ENCODE assay signal across 1 cellular context in the genomic region with DNA sequence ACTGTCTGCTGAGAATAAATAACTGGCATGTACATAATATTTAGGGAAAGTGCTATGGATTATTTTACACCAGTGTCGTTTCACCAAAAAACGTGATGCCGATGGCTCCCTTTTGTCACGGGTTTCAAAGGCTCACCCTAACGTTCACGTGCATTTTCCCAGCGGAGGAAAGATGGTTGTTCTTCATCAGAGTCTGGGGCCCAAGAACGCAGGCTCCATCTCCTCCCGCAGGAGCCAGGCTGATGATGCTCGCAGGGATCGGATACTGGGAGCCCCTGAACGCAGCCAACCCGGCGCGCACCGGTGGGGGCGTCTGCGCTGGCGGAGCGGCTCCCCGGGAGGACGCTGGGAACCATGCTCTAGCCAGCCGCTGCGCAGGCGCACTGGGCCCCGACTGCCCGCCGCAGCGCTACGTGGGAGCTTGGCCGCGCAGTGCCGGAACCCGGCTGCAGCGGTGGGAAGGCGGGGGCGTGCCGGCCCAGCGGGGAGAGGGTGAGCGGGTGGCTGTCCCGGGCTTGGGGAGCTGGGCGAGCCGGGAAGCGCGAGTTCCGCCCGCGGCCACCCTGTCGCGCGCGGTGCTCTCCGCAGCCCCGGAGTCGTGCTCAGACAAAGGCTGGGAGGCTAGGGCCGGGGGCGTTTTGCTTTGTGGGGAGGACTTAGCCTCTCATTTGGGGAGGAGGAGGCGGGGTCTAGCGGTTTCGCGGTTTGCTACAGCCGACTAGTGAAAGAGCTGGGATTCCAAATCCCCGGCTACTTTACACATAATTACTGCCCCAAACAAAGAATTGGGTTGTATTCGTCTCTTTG.
TF ChIP-seq lines count a peak whose summit lies in the region.

TSS of gene ZFP69B (plus strand) at position 793 of the 807 bp plus-strand sequence. CDS start 486 bp downstream, outside the sequence.

TF ChIP-seq in HepG2, 621 proteins besides CTCF, POLR2A, EP300 and RAD21 (continued from another document and continues in another):
- TF ChIP-seq ZNF503 (CRISPR knock-in tag; IDR thresholded peaks at IDR 0.05) (no peak), HMGXB4 (CRISPR knock-in tag; IDR thresholded peaks at IDR 0.05; ENCODE audit: borderline replicate concordance in 1 of 2, low read depth in 1 of 2) (peak; percentile 79 to 90; a peak in 3 of 4 replicates), PAF1 (CRISPR knock-in tag; IDR thresholded peaks at IDR 0.05) (no peak), ZNF780A (CRISPR knock-in tag; IDR thresholded peaks at IDR 0.05) (no peak), ZNF570 (CRISPR knock-in tag; IDR thresholded peaks at IDR 0.05; ENCODE audit: borderline replicate concordance) (no peak), ZSCAN29 (CRISPR knock-in tag; conservative IDR thresholded peaks at IDR 0.05) (peak; percentile 57), ESRRA (CRISPR knock-in tag; IDR thresholded peaks at IDR 0.05; ENCODE audit: low read depth) (peak; percentile 65; the same call in 1 of the 2 replicates), RELA (CRISPR knock-in tag; IDR thresholded peaks at IDR 0.05) (no peak), TEAD3 (CRISPR knock-in tag; optimal IDR thresholded peaks at IDR 0.05; ENCODE audit: borderline replicate concordance) (no peak), REST (IDR thresholded peaks at IDR 0.05; ENCODE audit: borderline replicate concordance in 1 of 2, low read depth in 1 of 2, low read length in 2 of 2) (no peak), XRCC5 (optimal IDR thresholded peaks at IDR 0.05; ENCODE audit: low read length) (peak; percentile 78), SKIL (CRISPR knock-in tag; IDR thresholded peaks at IDR 0.05; ENCODE audit: borderline replicate concordance) (0 out of 2 replicates have a peak, but pooled peaks have one; percentile 32), TOE1 (CRISPR knock-in tag; IDR thresholded peaks at IDR 0.05) (no peak), ZNF883 (CRISPR knock-in tag; IDR thresholded peaks at IDR 0.05; ENCODE audit: not compliant biosample characterization) (peak; percentile 85), FOXP1 (IDR thresholded peaks at IDR 0.05) (no peak), FOXP1 (CRISPR knock-in tag; IDR thresholded peaks at IDR 0.05) (no peak), ZFP37 (CRISPR knock-in tag; IDR thresholded peaks at IDR 0.05; ENCODE audit: borderline replicate concordance) (no peak), SRSF4 (IDR thresholded peaks at IDR 0.05; ENCODE audit: low read depth, low read length, poor library complexity, severe bottlenecking) (no peak), ZNF468 (CRISPR knock-in tag; IDR thresholded peaks at IDR 0.05) (no peak), KDM3A (CRISPR knock-in tag; IDR thresholded peaks at IDR 0.05; ENCODE audit: low read depth) (no peak), CEBPG (CRISPR knock-in tag; IDR thresholded peaks at IDR 0.05) (0 out of 2 replicates have a peak, but pooled peaks have one; percentile 9), ZNF839 (CRISPR knock-in tag; IDR thresholded peaks at IDR 0.05; ENCODE audit: borderline replicate concordance) (no peak), SNAPC2 (CRISPR knock-in tag; IDR thresholded peaks at IDR 0.05) (no peak)
- TF ChIP-seq, protein P1, sequence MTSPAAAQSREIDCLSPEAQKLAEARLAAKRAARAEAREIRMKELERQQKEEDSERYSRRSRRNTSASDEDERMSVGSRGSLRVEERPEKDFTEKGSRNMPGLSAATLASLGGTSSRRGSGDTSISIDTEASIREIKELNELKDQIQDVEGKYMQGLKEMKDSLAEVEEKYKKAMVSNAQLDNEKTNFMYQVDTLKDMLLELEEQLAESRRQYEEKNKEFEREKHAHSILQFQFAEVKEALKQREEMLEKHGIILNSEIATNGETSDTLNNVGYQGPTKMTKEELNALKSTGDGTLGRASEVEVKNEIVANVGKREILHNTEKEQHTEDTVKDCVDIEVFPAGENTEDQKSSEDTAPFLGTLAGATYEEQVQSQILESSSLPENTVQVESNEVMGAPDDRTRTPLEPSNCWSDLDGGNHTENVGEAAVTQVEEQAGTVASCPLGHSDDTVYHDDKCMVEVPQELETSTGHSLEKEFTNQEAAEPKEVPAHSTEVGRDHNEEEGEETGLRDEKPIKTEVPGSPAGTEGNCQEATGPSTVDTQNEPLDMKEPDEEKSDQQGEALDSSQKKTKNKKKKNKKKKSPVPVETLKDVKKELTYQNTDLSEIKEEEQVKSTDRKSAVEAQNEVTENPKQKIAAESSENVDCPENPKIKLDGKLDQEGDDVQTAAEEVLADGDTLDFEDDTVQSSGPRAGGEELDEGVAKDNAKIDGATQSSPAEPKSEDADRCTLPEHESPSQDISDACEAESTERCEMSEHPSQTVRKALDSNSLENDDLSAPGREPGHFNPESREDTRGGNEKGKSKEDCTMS (CRISPR knock-in tag; conservative IDR thresholded peaks at IDR 0.05): no peak
- TF ChIP-seq, protein P2, sequence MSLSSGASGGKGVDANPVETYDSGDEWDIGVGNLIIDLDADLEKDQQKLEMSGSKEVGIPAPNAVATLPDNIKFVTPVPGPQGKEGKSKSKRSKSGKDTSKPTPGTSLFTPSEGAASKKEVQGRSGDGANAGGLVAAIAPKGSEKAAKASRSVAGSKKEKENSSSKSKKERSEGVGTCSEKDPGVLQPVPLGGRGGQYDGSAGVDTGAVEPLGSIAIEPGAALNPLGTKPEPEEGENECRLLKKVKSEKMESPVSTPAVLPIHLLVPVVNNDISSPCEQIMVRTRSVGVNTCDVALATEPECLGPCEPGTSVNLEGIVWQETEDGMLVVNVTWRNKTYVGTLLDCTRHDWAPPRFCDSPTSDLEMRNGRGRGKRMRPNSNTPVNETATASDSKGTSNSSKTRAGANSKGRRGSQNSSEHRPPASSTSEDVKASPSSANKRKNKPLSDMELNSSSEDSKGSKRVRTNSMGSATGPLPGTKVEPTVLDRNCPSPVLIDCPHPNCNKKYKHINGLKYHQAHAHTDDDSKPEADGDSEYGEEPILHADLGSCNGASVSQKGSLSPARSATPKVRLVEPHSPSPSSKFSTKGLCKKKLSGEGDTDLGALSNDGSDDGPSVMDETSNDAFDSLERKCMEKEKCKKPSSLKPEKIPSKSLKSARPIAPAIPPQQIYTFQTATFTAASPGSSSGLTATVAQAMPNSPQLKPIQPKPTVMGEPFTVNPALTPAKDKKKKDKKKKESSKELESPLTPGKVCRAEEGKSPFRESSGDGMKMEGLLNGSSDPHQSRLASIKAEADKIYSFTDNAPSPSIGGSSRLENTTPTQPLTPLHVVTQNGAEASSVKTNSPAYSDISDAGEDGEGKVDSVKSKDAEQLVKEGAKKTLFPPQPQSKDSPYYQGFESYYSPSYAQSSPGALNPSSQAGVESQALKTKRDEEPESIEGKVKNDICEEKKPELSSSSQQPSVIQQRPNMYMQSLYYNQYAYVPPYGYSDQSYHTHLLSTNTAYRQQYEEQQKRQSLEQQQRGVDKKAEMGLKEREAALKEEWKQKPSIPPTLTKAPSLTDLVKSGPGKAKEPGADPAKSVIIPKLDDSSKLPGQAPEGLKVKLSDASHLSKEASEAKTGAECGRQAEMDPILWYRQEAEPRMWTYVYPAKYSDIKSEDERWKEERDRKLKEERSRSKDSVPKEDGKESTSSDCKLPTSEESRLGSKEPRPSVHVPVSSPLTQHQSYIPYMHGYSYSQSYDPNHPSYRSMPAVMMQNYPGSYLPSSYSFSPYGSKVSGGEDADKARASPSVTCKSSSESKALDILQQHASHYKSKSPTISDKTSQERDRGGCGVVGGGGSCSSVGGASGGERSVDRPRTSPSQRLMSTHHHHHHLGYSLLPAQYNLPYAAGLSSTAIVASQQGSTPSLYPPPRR (CRISPR knock-in tag; IDR thresholded peaks at IDR 0.05; ENCODE audit: borderline replicate concordance): no peak; the same call in 1 of the 2 replicates
- TF ChIP-seq, protein P3, sequence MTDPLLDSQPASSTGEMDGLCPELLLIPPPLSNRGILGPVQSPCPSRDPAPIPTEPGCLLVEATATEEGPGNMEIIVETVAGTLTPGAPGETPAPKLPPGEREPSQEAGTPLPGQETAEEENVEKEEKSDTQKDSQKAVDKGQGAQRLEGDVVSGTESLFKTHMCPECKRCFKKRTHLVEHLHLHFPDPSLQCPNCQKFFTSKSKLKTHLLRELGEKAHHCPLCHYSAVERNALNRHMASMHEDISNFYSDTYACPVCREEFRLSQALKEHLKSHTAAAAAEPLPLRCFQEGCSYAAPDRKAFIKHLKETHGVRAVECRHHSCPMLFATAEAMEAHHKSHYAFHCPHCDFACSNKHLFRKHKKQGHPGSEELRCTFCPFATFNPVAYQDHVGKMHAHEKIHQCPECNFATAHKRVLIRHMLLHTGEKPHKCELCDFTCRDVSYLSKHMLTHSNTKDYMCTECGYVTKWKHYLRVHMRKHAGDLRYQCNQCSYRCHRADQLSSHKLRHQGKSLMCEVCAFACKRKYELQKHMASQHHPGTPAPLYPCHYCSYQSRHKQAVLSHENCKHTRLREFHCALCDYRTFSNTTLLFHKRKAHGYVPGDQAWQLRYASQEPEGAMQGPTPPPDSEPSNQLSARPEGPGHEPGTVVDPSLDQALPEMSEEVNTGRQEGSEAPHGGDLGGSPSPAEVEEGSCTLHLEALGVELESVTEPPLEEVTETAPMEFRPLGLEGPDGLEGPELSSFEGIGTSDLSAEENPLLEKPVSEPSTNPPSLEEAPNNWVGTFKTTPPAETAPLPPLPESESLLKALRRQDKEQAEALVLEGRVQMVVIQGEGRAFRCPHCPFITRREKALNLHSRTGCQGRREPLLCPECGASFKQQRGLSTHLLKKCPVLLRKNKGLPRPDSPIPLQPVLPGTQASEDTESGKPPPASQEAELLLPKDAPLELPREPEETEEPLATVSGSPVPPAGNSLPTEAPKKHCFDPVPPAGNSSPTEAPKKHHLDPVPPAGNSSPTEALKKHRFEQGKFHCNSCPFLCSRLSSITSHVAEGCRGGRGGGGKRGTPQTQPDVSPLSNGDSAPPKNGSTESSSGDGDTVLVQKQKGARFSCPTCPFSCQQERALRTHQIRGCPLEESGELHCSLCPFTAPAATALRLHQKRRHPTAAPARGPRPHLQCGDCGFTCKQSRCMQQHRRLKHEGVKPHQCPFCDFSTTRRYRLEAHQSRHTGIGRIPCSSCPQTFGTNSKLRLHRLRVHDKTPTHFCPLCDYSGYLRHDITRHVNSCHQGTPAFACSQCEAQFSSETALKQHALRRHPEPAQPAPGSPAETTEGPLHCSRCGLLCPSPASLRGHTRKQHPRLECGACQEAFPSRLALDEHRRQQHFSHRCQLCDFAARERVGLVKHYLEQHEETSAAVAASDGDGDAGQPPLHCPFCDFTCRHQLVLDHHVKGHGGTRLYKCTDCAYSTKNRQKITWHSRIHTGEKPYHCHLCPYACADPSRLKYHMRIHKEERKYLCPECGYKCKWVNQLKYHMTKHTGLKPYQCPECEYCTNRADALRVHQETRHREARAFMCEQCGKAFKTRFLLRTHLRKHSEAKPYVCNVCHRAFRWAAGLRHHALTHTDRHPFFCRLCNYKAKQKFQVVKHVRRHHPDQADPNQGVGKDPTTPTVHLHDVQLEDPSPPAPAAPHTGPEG (CRISPR knock-in tag; IDR thresholded peaks at IDR 0.05): 0 out of 2 replicates have a peak, but pooled peaks have one; percentile 52
